1 cellular context compared by ENCODE assay signal in the genomic region with DNA sequence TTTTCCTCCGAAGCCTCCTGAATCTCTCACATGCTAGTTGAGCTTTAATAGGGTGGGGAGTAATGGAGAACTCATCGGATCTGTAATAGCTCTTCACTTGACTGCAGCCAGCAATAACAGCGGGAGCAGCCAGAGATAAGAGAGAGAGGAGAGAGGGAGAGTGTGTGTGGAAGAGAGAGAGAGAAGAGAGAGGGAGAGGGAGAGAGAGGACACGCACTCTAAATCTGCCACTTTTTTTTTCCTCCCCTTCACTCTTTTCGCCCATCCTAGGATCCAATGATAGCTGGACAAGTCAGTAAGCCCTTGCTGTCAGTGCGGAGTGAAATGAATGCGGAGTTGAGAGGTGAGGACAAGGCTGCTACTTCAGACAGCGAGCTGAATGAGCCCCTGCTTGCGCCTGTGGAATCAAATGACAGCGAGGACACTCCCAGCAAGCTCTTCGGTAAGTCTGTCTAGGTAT.
A peak's percentile ranks its signal among the peaks of the same experiment; 100 is the strongest.
TF ChIP-seq lines count a peak whose summit lies in the region.

No MANE protein-coding gene starts in this region.

TF ChIP-seq in HEK293, 187 proteins besides CTCF, POLR2A, EP300 and RAD21 (continued from another document):
- TF ChIP-seq, protein P1, sequence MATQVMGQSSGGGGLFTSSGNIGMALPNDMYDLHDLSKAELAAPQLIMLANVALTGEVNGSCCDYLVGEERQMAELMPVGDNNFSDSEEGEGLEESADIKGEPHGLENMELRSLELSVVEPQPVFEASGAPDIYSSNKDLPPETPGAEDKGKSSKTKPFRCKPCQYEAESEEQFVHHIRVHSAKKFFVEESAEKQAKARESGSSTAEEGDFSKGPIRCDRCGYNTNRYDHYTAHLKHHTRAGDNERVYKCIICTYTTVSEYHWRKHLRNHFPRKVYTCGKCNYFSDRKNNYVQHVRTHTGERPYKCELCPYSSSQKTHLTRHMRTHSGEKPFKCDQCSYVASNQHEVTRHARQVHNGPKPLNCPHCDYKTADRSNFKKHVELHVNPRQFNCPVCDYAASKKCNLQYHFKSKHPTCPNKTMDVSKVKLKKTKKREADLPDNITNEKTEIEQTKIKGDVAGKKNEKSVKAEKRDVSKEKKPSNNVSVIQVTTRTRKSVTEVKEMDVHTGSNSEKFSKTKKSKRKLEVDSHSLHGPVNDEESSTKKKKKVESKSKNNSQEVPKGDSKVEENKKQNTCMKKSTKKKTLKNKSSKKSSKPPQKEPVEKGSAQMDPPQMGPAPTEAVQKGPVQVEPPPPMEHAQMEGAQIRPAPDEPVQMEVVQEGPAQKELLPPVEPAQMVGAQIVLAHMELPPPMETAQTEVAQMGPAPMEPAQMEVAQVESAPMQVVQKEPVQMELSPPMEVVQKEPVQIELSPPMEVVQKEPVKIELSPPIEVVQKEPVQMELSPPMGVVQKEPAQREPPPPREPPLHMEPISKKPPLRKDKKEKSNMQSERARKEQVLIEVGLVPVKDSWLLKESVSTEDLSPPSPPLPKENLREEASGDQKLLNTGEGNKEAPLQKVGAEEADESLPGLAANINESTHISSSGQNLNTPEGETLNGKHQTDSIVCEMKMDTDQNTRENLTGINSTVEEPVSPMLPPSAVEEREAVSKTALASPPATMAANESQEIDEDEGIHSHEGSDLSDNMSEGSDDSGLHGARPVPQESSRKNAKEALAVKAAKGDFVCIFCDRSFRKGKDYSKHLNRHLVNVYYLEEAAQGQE (tag by site-specific recombination; IDR thresholded peaks at IDR 0.05) = 0 out of 2 replicates have a peak, but pooled peaks have one; percentile 30
- TF ChIP-seq, protein P2, sequence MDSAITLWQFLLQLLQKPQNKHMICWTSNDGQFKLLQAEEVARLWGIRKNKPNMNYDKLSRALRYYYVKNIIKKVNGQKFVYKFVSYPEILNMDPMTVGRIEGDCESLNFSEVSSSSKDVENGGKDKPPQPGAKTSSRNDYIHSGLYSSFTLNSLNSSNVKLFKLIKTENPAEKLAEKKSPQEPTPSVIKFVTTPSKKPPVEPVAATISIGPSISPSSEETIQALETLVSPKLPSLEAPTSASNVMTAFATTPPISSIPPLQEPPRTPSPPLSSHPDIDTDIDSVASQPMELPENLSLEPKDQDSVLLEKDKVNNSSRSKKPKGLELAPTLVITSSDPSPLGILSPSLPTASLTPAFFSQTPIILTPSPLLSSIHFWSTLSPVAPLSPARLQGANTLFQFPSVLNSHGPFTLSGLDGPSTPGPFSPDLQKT (IDR thresholded peaks at IDR 0.05; ENCODE audit: borderline replicate concordance, low read depth, low read length) = no peak
- TF ChIP-seq, protein P3, sequence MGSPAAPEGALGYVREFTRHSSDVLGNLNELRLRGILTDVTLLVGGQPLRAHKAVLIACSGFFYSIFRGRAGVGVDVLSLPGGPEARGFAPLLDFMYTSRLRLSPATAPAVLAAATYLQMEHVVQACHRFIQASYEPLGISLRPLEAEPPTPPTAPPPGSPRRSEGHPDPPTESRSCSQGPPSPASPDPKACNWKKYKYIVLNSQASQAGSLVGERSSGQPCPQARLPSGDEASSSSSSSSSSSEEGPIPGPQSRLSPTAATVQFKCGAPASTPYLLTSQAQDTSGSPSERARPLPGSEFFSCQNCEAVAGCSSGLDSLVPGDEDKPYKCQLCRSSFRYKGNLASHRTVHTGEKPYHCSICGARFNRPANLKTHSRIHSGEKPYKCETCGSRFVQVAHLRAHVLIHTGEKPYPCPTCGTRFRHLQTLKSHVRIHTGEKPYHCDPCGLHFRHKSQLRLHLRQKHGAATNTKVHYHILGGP (tag by site-specific recombination; IDR thresholded peaks at IDR 0.05) = no peak; the same call in 1 of the 2 replicates
- TF ChIP-seq ZNF521 (tag by site-specific recombination; IDR thresholded peaks at IDR 0.05) (no peak), ZNF792 (tag by site-specific recombination; IDR thresholded peaks at IDR 0.05) (no peak), ZBTB48 (tag by site-specific recombination; IDR thresholded peaks at IDR 0.05) (0 out of 2 replicates have a peak, but pooled peaks have one; percentile 26), ZNF2 (tag by site-specific recombination; IDR thresholded peaks at IDR 0.05) (peak; percentile 63; the same call in 1 of the 2 replicates), ZNF707 (tag by site-specific recombination; IDR thresholded peaks at IDR 0.05) (no peak), OSR2 (tag by site-specific recombination; IDR thresholded peaks at IDR 0.05) (peak; percentile 61), KLF9 (tag by site-specific recombination; IDR thresholded peaks at IDR 0.05; ENCODE audit: low read depth) (no peak), ZNF169 (tag by site-specific recombination; IDR thresholded peaks at IDR 0.05) (no peak), ZNF350 (tag by site-specific recombination; IDR thresholded peaks at IDR 0.05) (no peak), ZNF626 (tag by site-specific recombination; IDR thresholded peaks at IDR 0.05) (no peak), PRDM1 (tag by site-specific recombination; IDR thresholded peaks at IDR 0.05) (peak; percentile 95), ZNF548 (tag by site-specific recombination; IDR thresholded peaks at IDR 0.05) (no peak), ZBTB17 (tag by site-specific recombination; IDR thresholded peaks at IDR 0.05) (peak; percentile 92), ZNF394 (tag by site-specific recombination; IDR thresholded peaks at IDR 0.05; ENCODE audit: borderline replicate concordance) (peak; percentile 54; the same call in 1 of the 2 replicates), ZNF248 (tag by site-specific recombination; IDR thresholded peaks at IDR 0.05) (no peak), MYNN (tag by site-specific recombination; IDR thresholded peaks at IDR 0.05; ENCODE audit: borderline replicate concordance) (no peak), BCL11A (tag by site-specific recombination; IDR thresholded peaks at IDR 0.05; ENCODE audit: low read depth) (no peak), ZNF366 (tag by site-specific recombination; conservative IDR thresholded peaks at IDR 0.05) (peak; percentile 78), ZSCAN16 (tag by site-specific recombination; IDR thresholded peaks at IDR 0.05) (no peak), ZNF600 (tag by site-specific recombination; IDR thresholded peaks at IDR 0.05) (0 out of 2 replicates have a peak, but pooled peaks have one; percentile 51)
- TF ChIP-seq, protein P4, sequence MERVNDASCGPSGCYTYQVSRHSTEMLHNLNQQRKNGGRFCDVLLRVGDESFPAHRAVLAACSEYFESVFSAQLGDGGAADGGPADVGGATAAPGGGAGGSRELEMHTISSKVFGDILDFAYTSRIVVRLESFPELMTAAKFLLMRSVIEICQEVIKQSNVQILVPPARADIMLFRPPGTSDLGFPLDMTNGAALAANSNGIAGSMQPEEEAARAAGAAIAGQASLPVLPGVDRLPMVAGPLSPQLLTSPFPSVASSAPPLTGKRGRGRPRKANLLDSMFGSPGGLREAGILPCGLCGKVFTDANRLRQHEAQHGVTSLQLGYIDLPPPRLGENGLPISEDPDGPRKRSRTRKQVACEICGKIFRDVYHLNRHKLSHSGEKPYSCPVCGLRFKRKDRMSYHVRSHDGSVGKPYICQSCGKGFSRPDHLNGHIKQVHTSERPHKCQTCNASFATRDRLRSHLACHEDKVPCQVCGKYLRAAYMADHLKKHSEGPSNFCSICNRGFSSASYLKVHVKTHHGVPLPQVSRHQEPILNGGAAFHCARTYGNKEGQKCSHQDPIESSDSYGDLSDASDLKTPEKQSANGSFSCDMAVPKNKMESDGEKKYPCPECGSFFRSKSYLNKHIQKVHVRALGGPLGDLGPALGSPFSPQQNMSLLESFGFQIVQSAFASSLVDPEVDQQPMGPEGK (tag by site-specific recombination; IDR thresholded peaks at IDR 0.05) = peak; percentile 66
- TF ChIP-seq, protein P5, sequence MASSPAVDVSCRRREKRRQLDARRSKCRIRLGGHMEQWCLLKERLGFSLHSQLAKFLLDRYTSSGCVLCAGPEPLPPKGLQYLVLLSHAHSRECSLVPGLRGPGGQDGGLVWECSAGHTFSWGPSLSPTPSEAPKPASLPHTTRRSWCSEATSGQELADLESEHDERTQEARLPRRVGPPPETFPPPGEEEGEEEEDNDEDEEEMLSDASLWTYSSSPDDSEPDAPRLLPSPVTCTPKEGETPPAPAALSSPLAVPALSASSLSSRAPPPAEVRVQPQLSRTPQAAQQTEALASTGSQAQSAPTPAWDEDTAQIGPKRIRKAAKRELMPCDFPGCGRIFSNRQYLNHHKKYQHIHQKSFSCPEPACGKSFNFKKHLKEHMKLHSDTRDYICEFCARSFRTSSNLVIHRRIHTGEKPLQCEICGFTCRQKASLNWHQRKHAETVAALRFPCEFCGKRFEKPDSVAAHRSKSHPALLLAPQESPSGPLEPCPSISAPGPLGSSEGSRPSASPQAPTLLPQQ (tag by site-specific recombination; IDR thresholded peaks at IDR 0.05) = no peak
- TF ChIP-seq, protein P6, sequence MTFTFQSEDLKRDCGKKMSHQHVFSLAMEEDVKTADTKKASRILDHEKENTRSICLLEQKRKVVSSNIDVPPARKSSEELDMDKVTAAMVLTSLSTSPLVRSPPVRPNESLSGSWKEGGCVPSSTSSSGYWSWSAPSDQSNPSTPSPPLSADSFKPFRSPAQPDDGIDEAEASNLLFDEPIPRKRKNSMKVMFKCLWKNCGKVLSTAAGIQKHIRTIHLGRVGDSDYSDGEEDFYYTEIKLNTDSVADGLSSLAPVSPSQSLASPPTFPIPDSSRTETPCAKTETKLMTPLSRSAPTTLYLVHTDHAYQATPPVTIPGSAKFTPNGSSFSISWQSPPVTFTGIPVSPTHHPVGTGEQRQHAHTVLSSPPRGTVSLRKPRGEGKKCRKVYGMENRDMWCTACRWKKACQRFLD (tag by site-specific recombination; IDR thresholded peaks at IDR 0.05) = no peak
